11 cellular contexts compared by ENCODE assay signal in genomic region chr1:100713027-100713426, GRCh38. TPM values are rescaled to one million over a fixed set of nuclear protein-coding genes. Genes with fewer than 3 reads are reported as not detected.
DNase-seq lines count a peak whose midpoint lies in the region; ATAC-seq, FAIRE-seq and TF ChIP-seq lines count a peak whose summit lies in the region.
"Not testable (repeated sequence)": the region's sequence is repeated elsewhere in the genome, so short reads cannot be mapped to it uniquely, and the experiment has no call there.
"Had no signal": no experiment of that assay in that cellular context is flagged by ENCODE, and none has a peak within 500 bp of the region (broad histone marks: within the 10 kb centered on the region; RNA-seq: fewer than 3 reads in every experiment).

No MANE protein-coding gene starts in this region.

- H3K9ac ChIP-seq in astrocyte (ENCODE audit: low read length): not testable (repeated sequence)

- DNase-seq in GDM1 (lab: John Stamatoyannopoulos, UW) (peak; percentile 42), Peyer's patch (peak in 2 of 3 donors; percentile 20 to 67), astrocyte (ENCODE audit: low read depth) (peak; percentile 80)
- peak; percentile 88 for DNase-seq in activated CD8-positive, alpha-beta T cell treated with anti-CD3 and anti-CD28 coated beads, Interleukin-2, amount 10 ng/mL, durations not matched to agents 7 days and 5 days
- peak; percentile 80 to 84 for DNase-seq in activated T-cell treated with anti-CD3 and anti-CD28 coated beads, Interleukin-2, amount 50 U/mL, for 72 hours
- peak in 2 of 9 donors; percentile 6 to 30 for DNase-seq in naive thymus-derived CD4-positive, alpha-beta T cell
- DNase-seq in stimulated activated CD4-positive, alpha-beta T cell treated with anti-CD3 and anti-CD28 coated beads, Interleukin-4, amount 100 ng/mL, for 48 hours (ENCODE audit: low read depth in 2 of 2): peak; percentile 13 to 22
- DNase-seq in stimulated activated CD8-positive, alpha-beta memory T cell treated with anti-CD3 and anti-CD28 coated beads, Interleukin-7, amount 100 ng/mL, for 4 hours (ENCODE audit: low read depth in 2 of 2): peak; percentile 62 to 74

- peak overlapping the region; percentile 75 for H3K27ac Mint-ChIP-seq in activated CD8-positive, alpha-beta T cell treated with anti-CD3 and anti-CD28 coated beads, Interleukin-2, amount 10 ng/mL, durations not matched to agents 7 days and 5 days
- peak overlapping the region; percentile 87 for H3K27ac Mint-ChIP-seq in activated T-cell treated with anti-CD3 and anti-CD28 coated beads, Interleukin-2, amount 50 U/mL, for 72 hours
- H3K27ac Mint-ChIP-seq in astrocyte (ENCODE audit: unreplicated experiment): peak overlapping the region; percentile 58
- H3K27ac Mint-ChIP-seq in naive thymus-derived CD4-positive, alpha-beta T cell: not testable (repeated sequence)

- not testable (repeated sequence) for H3K36me3 ChIP-seq in Peyer's patch; astrocyte (ENCODE audit: insufficient read depth, low read length); naive thymus-derived CD4-positive, alpha-beta T cell (ENCODE audit: control insufficient read depth in 2 of 3, insufficient read depth in 3 of 3, low read length in 3 of 3)

- TF ChIP-seq CTCF in Peyer's patch (IDR thresholded peaks at IDR 0.05); astrocyte (IDR thresholded peaks at IDR 0.05; ENCODE audit: insufficient read depth, low read depth, low read length): not testable (repeated sequence)

- not testable (repeated sequence) for H3K27me3 ChIP-seq in Peyer's patch; astrocyte (ENCODE audit: insufficient read depth, low read length); naive thymus-derived CD4-positive, alpha-beta T cell (ENCODE audit: control insufficient read depth in 2 of 2, insufficient read depth in 2 of 2, low read length in 2 of 2)

- H3K79me2 ChIP-seq in astrocyte (ENCODE audit: insufficient read depth, low read length): not testable (repeated sequence)

- peak; percentile 91 for ATAC-seq in activated CD8-positive, alpha-beta T cell treated with anti-CD3 and anti-CD28 coated beads, Interleukin-2, amount 10 ng/mL, durations not matched to agents 7 days and 5 days
- ATAC-seq in activated T-cell treated with anti-CD3 and anti-CD28 coated beads, Interleukin-2, amount 50 U/mL, for 72 hours (replicated peaks in 1 of 2): peak; percentile 94 to 97
- peak; percentile 86 for ATAC-seq in naive thymus-derived CD4-positive, alpha-beta T cell

- not testable (repeated sequence) for H3K9me3 Mint-ChIP-seq in activated CD8-positive, alpha-beta T cell treated with anti-CD3 and anti-CD28 coated beads, Interleukin-2, amount 10 ng/mL, durations not matched to agents 7 days and 5 days (ENCODE audit: insufficient read depth); activated T-cell treated with anti-CD3 and anti-CD28 coated beads, Interleukin-2, amount 50 U/mL, for 72 hours; astrocyte (ENCODE audit: unreplicated experiment); naive thymus-derived CD4-positive, alpha-beta T cell

- H3K4me3 Mint-ChIP-seq in activated CD8-positive, alpha-beta T cell treated with anti-CD3 and anti-CD28 coated beads, Interleukin-2, amount 10 ng/mL, durations not matched to agents 7 days and 5 days: peak overlapping the region; percentile 30
- H3K4me3 Mint-ChIP-seq in activated T-cell treated with anti-CD3 and anti-CD28 coated beads, Interleukin-2, amount 50 U/mL, for 72 hours: peak overlapping the region; percentile 23 to 49
- not testable (repeated sequence) for H3K4me3 Mint-ChIP-seq in astrocyte (ENCODE audit: unreplicated experiment)
- H3K4me3 Mint-ChIP-seq in naive thymus-derived CD4-positive, alpha-beta T cell: peak overlapping the region in 4 of 10 donors; percentile 0 to 59 (median 26)

- H3K27me3 Mint-ChIP-seq in activated CD8-positive, alpha-beta T cell treated with anti-CD3 and anti-CD28 coated beads, Interleukin-2, amount 10 ng/mL, durations not matched to agents 7 days and 5 days (ENCODE audit: low read depth); astrocyte (ENCODE audit: low read depth, unreplicated experiment): not testable (repeated sequence)
- peaks cover 42% of the 10 kb centered on the region for H3K27me3 Mint-ChIP-seq in activated T-cell treated with anti-CD3 and anti-CD28 coated beads, Interleukin-2, amount 50 U/mL, for 72 hours (ENCODE audit: low read depth)
- H3K27me3 Mint-ChIP-seq in naive thymus-derived CD4-positive, alpha-beta T cell: peaks cover 5 to 25% (median 21%) of the 10 kb centered on the region in 5 donors

- not testable (repeated sequence) for FAIRE-seq in astrocyte (lab: Jason Lieb, UNC)

- not testable (repeated sequence) for H4K20me1 ChIP-seq in astrocyte (ENCODE audit: insufficient read depth, low read length)

- H3K4me3 ChIP-seq in Peyer's patch; astrocyte (ENCODE audit: insufficient read depth, low read depth, low read length); naive thymus-derived CD4-positive, alpha-beta T cell (ENCODE audit: low read length): not testable (repeated sequence)

- CTCF ChIA-PET in activated CD8-positive, alpha-beta T cell treated with anti-CD3 and anti-CD28 coated beads, Interleukin-2, amount 10 ng/mL, durations not matched to agents 7 days and 5 days (lab: Charles Lee): interaction anchor here (1.1 to 1.5 kb wide), 4 partner anchors 10 to 597 kb away, joined by 3 to 5 read pairs (median 4); no protein-coding TSS in a partner anchor
- CTCF ChIA-PET in naive thymus-derived CD4-positive, alpha-beta T cell (lab: Charles Lee): not testable (repeated sequence)

- POLR2A ChIA-PET in activated CD8-positive, alpha-beta T cell treated with anti-CD3 and anti-CD28 coated beads, Interleukin-2, amount 10 ng/mL, durations not matched to agents 7 days and 5 days (lab: Charles Lee); naive thymus-derived CD4-positive, alpha-beta T cell (lab: Charles Lee): not testable (repeated sequence)

- H3K36me3 Mint-ChIP-seq in activated CD8-positive, alpha-beta T cell treated with anti-CD3 and anti-CD28 coated beads, Interleukin-2, amount 10 ng/mL, durations not matched to agents 7 days and 5 days (ENCODE audit: low read depth): peaks cover 19% of the 10 kb centered on the region
- H3K36me3 Mint-ChIP-seq in activated T-cell treated with anti-CD3 and anti-CD28 coated beads, Interleukin-2, amount 50 U/mL, for 72 hours (ENCODE audit: insufficient read depth in 2 of 2); astrocyte (ENCODE audit: low read depth, unreplicated experiment); naive thymus-derived CD4-positive, alpha-beta T cell: not testable (repeated sequence)

- intact Hi-C loops in naive thymus-derived CD4-positive, alpha-beta T cell (cut with micrococcal nuclease): not testable (repeated sequence)

- not testable (repeated sequence) for H2AFZ ChIP-seq in astrocyte (ENCODE audit: low read depth, low read length)

- not testable (repeated sequence) for H3K27ac ChIP-seq in Peyer's patch; astrocyte (ENCODE audit: low read depth, low read length); naive thymus-derived CD4-positive, alpha-beta T cell (ENCODE audit: low read depth, low read length)

- peaks cover 46% of the 10 kb centered on the region for H3K4me1 Mint-ChIP-seq in activated CD8-positive, alpha-beta T cell treated with anti-CD3 and anti-CD28 coated beads, Interleukin-2, amount 10 ng/mL, durations not matched to agents 7 days and 5 days (ENCODE audit: low read depth)
- peaks cover 22% of the 10 kb centered on the region for H3K4me1 Mint-ChIP-seq in activated T-cell treated with anti-CD3 and anti-CD28 coated beads, Interleukin-2, amount 50 U/mL, for 72 hours (ENCODE audit: low read depth)
- peaks cover 13% of the 10 kb centered on the region for H3K4me1 Mint-ChIP-seq in astrocyte (ENCODE audit: low read depth, unreplicated experiment)
- H3K4me1 Mint-ChIP-seq in naive thymus-derived CD4-positive, alpha-beta T cell: peaks cover 0 to 12% (median 4%) of the 10 kb centered on the region in 7 donors

- H3K4me2 ChIP-seq in astrocyte (ENCODE audit: low read length): peak overlapping the region; percentile 0

- H3K9me3 ChIP-seq in Peyer's patch; astrocyte (ENCODE audit: insufficient read depth, low read depth, low read length); naive thymus-derived CD4-positive, alpha-beta T cell (ENCODE audit: control insufficient read depth in 2 of 3, low read length in 3 of 3): not testable (repeated sequence)

- H3K4me1 ChIP-seq in Peyer's patch; astrocyte (ENCODE audit: insufficient read depth, low read length): not testable (repeated sequence)
- H3K4me1 ChIP-seq in naive thymus-derived CD4-positive, alpha-beta T cell (ENCODE audit: control insufficient read depth in 2 of 2, insufficient read depth in 2 of 2, low read length in 2 of 2): peaks cover 0 to 24% of the 10 kb centered on the region in 2 donors

- not testable (repeated sequence) for TF ChIP-seq POLR2A in Peyer's patch (IDR thresholded peaks at IDR 0.05)

RNA-seq across cellular contexts. Expression of gene VCAM1, which starts 6.5 kb away (rescaled TPM):
- total RNA-seq in Peyer's patch: 1 to 10 TPM in 3 of 4 donors, under 1 TPM in 1; 0.88 to 9.1 (median 2.7) TPM
- under 1 TPM; 0.08 to 0.11 TPM for total RNA-seq in activated CD8-positive, alpha-beta T cell treated with anti-CD3 and anti-CD28 coated beads, Interleukin-2, amount 10 ng/mL, durations not matched to agents 7 days and 5 days
- under 1 TPM; 0.41 to 0.58 TPM for total RNA-seq in activated T-cell treated with anti-CD3 and anti-CD28 coated beads, Interleukin-2, amount 50 U/mL, for 72 hours
- 3.2 and 4.6 TPM in 2 replicates for total RNA-seq in astrocyte
- not detected for total RNA-seq in naive thymus-derived CD4-positive, alpha-beta T cell
- not detected for polyA plus RNA-seq in naive thymus-derived CD4-positive, alpha-beta T cell
- total RNA-seq: MCF 10A had no signal
- polyA plus RNA-seq: CD14-positive monocyte, keratinocyte had no signal
